ENCODE assay signal across 21 cellular contexts in genomic region chr15:82843561-82843960, GRCh38.
DNase-seq lines count a peak whose midpoint lies in the region; ATAC-seq, FAIRE-seq and TF ChIP-seq lines count a peak whose summit lies in the region.
"Had no signal": no experiment of that assay in that cellular context is flagged by ENCODE, and none has a peak within 500 bp of the region (broad histone marks: within the 10 kb centered on the region; RNA-seq: fewer than 3 reads in every experiment).

No MANE protein-coding gene starts in this region.

- H3K4me1 ChIP-seq in OCI-LY3 (ENCODE audit: low read length): peaks cover 24% of the 10 kb centered on the region
- H3K4me1 ChIP-seq: BE2C had no signal

- 0 out of 2 replicates have a peak, but pooled peaks cover 1% of the 10 kb centered on the region for H4K20me1 ChIP-seq in OCI-LY3 (ENCODE audit: insufficient read depth, low read length)

- H3K27ac ChIP-seq in OCI-LY3 (ENCODE audit: low read length): no peak overlapping the region

- peaks cover 34% of the 10 kb centered on the region for H3K36me3 Mint-ChIP-seq in stimulated activated memory B cell treated with anti-CD40 and anti-IgM and Interleukin-4, amounts not matched to agents 10 μg/mL and 1 μg/mL and 100 μg/mL, for 72 hours

- H3K9me3 Mint-ChIP-seq in stimulated activated memory B cell treated with anti-CD40 and anti-IgM and Interleukin-4, amounts not matched to agents 10 μg/mL and 1 μg/mL and 100 μg/mL, for 72 hours: no peaks in the 10 kb centered on the region

- no peak for TF ChIP-seq CTCF in OCI-LY3 (IDR thresholded peaks at IDR 0.05; ENCODE audit: low read depth, low read length)

- peak overlapping the region; percentile 72 for H3K27ac Mint-ChIP-seq in stimulated activated memory B cell treated with anti-CD40 and anti-IgM and Interleukin-4, amounts not matched to agents 10 μg/mL and 1 μg/mL and 100 μg/mL, for 72 hours

- no peaks in the 10 kb centered on the region for H3K27me3 ChIP-seq in OCI-LY3 (ENCODE audit: low read depth, low read length)
- H3K27me3 ChIP-seq: BE2C had no signal

- DNase-seq in MV-4-11 (lab: John Stamatoyannopoulos, UW) (peak; percentile 61), RCC 7860 (ENCODE audit: low spot score) (no peak)
- no peak for DNase-seq in activated effector memory CD4-positive, alpha-beta T cell treated with Interleukin-2 at 50 U/mL for 16 hours
- DNase-seq: BE2C; DND-41; GDM1; NCI-H1048; NCI-H1436 treated with DMSO at 0.1 percent for 48 hours; NCI-H2029 treated with DMSO at 0.1 percent for 48 hours; NCI-H2171 treated with DMSO at 0.1 percent for 48 hours; NCI-H446 treated with DMSO at 0.1 percent for 48 hours; NK-92 treated with Interleukin-12 subunit alpha and Interleukin-12 subunit beta, amount 100 ng/mL, for 24 hours; SHP77; T-helper 2 cell had no signal

- peaks cover 29% of the 10 kb centered on the region for H3K4me1 Mint-ChIP-seq in stimulated activated memory B cell treated with anti-CD40 and anti-IgM and Interleukin-4, amounts not matched to agents 10 μg/mL and 1 μg/mL and 100 μg/mL, for 72 hours

- H3K9ac ChIP-seq in OCI-LY3 (ENCODE audit: low read length): no peak overlapping the region

- no peak overlapping the region for H3K4me3 Mint-ChIP-seq in stimulated activated memory B cell treated with anti-CD40 and anti-IgM and Interleukin-4, amounts not matched to agents 10 μg/mL and 1 μg/mL and 100 μg/mL, for 72 hours

- peak overlapping the region; percentile 68 for H3K4me3 ChIP-seq in OCI-LY3 (ENCODE audit: low read length)

- peaks cover 2% of the 10 kb centered on the region for H3K36me3 ChIP-seq in OCI-LY3 (replicated peaks; ENCODE audit: low read depth, low read length)
- H3K36me3 ChIP-seq: BE2C had no signal

- ATAC-seq in HG02981 (IDR thresholded peaks at IDR 0.05; ENCODE audit: unreplicated experiment) (peak; percentile 39), GM19035 (IDR thresholded peaks at IDR 0.05; ENCODE audit: unreplicated experiment) (no peak), GM18867 (IDR thresholded peaks at IDR 0.05; ENCODE audit: unreplicated experiment) (no peak)
- ATAC-seq in stimulated activated memory B cell treated with anti-CD40 and anti-IgM and Interleukin-4, amounts not matched to agents 10 μg/mL and 1 μg/mL and 100 μg/mL, for 72 hours: no peak

- no peak overlapping the region for H2AFZ ChIP-seq in OCI-LY3 (ENCODE audit: low read depth, low read length)

- H3K4me2 ChIP-seq in OCI-LY3 (ENCODE audit: low read length): peak overlapping the region; percentile 74

- H3K27me3 Mint-ChIP-seq in stimulated activated memory B cell treated with anti-CD40 and anti-IgM and Interleukin-4, amounts not matched to agents 10 μg/mL and 1 μg/mL and 100 μg/mL, for 72 hours: no peaks in the 10 kb centered on the region

- FAIRE-seq in RCC 7860 (lab: Jason Lieb, UNC): no peak
- FAIRE-seq: GM12891, GM18507 had no signal

- H3K9me3 ChIP-seq in OCI-LY3 (ENCODE audit: insufficient read depth, low read length): no peaks in the 10 kb centered on the region
- H3K9me3 ChIP-seq: BE2C had no signal

- H3K79me2 ChIP-seq in OCI-LY3 (ENCODE audit: low read length): no peaks in the 10 kb centered on the region
